Comparison of ENCODE assay signal across 8 cellular contexts in genomic region chrX:41922125-41922521, GRCh38. TPM values are rescaled to one million over a fixed set of nuclear protein-coding genes. Genes with fewer than 3 reads are reported as not detected.
A peak's percentile ranks its signal among the peaks of the same experiment; 100 is the strongest.
DNase-seq lines count a peak whose midpoint lies in the region; ATAC-seq and TF ChIP-seq lines count a peak whose summit lies in the region.

No MANE protein-coding gene starts in this region.

- H3K27me3 Mint-ChIP-seq in Calu3 (ENCODE audit: unreplicated experiment) = no peaks in the 10 kb centered on the region
- no peaks in the 10 kb centered on the region for H3K27me3 Mint-ChIP-seq in IgD-negative memory B cell

- peak overlapping the region; percentile 61 to 62 for H3K4me3 ChIP-seq in neutrophil (ENCODE audit: low read depth in 1 of 2, low read length in 1 of 2)

- DNase-seq in Calu3 (no peak), epithelial cell of prostate (ENCODE audit: low read depth, low spot score) (no peak), iPS-NIHi7 (ENCODE audit: extremely low spot score) (no peak)
- peak; percentile 10 for DNase-seq in activated CD4-positive, alpha-beta T cell treated with anti-CD3 and anti-CD28 coated beads for 1 hour

- H3K4me1 Mint-ChIP-seq in Calu3 (ENCODE audit: low read depth, unreplicated experiment) = peaks cover 10% of the 10 kb centered on the region
- H3K4me1 Mint-ChIP-seq in IgD-negative memory B cell = peaks cover 0 to 21% (median 4%) of the 10 kb centered on the region in 3 donors

- CTCF ChIA-PET in Calu3 (lab: Charles Lee) = interaction anchor here (0.6 to 0.7 kb wide), 2 partner anchors 48 to 641 kb away, joined by 4 read pairs; no protein-coding TSS in a partner anchor

- peaks cover 53% of the 10 kb centered on the region for H3K27me3 ChIP-seq in neutrophil

- TF ChIP-seq CTCF in Calu3 (IDR thresholded peaks at IDR 0.05; ENCODE audit: unreplicated experiment) = no peak
- no peak for TF ChIP-seq CTCF in neutrophil (IDR thresholded peaks at IDR 0.05)

- peaks cover 13 to 20% of the 10 kb centered on the region in 2 experiments for H3K4me1 ChIP-seq in neutrophil (ENCODE audit: control insufficient read depth in 1 of 2, insufficient read depth in 1 of 2, low read depth in 1 of 2, low read length in 1 of 2)

- H3K9me3 ChIP-seq in neutrophil = no peaks in the 10 kb centered on the region

- H3K4me3 Mint-ChIP-seq in Calu3 (ENCODE audit: low read depth, unreplicated experiment) (peak overlapping the region; percentile 91), IgD-negative memory B cell (peak overlapping the region; percentile 84 to 97 (median 93))

- peaks cover 29% of the 10 kb centered on the region for H3K36me3 Mint-ChIP-seq in Calu3 (ENCODE audit: insufficient read depth, unreplicated experiment)
- H3K36me3 Mint-ChIP-seq in IgD-negative memory B cell = peaks cover 1% of the 10 kb centered on the region

- ATAC-seq in HG02870 (IDR thresholded peaks at IDR 0.05; ENCODE audit: unreplicated experiment) (no peak), HG02840 (IDR thresholded peaks at IDR 0.05; ENCODE audit: low FRiP score, unreplicated experiment) (no peak)

- no TSS peak for BruUV-seq in Calu3 (replicated peaks; lab: Mats Ljungman, UMichigan)

- peak overlapping the region; percentile 85 for H3K27ac ChIP-seq in epithelial cell of prostate
- no peak overlapping the region for H3K27ac ChIP-seq in neutrophil

- no peaks in the 10 kb centered on the region for H3K36me3 ChIP-seq in neutrophil

- intact Hi-C loops in Calu3 (cut with micrococcal nuclease; ENCODE audit: unreplicated experiment) = loop anchor here (1.0 kb wide), 1 partner anchor 368 kb away; no protein-coding TSS in a partner anchor

- H3K27ac Mint-ChIP-seq in Calu3 (ENCODE audit: unreplicated experiment) = peak overlapping the region; percentile 81
- peak overlapping the region; percentile 55 to 75 (median 66) for H3K27ac Mint-ChIP-seq in IgD-negative memory B cell

- H3K9me3 Mint-ChIP-seq in Calu3 (ENCODE audit: low read depth, unreplicated experiment) (no peaks in the 10 kb centered on the region), IgD-negative memory B cell (no peaks in the 10 kb centered on the region)

RNA-seq across cellular contexts. Expression of gene CASK, which starts 1.2 kb away (rescaled TPM):
- total RNA-seq in Calu3 (2022) = 138 and 157 TPM in 2 replicates
- polyA plus RNA-seq in IgD-negative memory B cell = 4.3 TPM
